ENCODE assay signal across 19 cellular contexts in the genomic region with DNA sequence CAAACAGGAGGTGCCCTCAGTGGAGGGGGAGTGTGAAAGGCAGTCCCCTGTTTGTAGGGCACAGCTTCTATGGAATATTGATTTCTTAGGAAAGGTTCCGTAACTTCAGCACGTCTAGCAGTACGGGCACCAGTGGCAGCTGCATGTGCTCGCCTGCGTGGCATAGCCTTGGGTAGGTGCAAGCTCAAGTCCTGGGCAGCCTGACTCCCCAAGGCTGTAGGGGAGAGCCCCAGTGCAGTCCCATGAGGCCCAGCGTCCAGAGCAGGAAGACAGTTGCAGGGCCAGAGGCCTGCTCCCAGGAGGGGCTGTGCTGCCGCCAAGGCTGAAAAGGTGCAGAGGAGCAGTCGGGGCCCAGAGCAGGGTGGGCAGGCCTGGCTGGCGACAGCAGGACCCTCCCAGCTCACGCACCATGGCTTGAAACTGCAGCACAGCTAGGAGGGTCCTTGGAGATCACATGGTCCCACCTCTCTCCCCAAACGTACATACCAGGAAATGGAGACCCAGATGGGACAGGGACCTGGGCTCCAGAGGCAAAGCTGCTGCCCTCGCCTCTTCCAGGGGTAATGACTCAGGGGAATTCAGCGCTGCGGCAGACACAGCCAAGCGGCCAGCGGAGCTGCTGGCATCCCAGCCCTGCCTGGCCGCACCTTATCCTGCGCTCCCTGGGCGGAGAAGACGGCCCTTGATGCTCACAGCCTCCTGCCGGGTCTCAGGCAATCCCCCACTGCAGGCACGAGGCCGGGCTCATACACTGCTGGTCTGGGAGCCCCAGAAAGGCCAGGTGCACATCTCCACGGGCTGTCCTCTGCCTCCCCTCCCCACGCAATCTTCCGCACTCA. TPM values are rescaled to one million over a fixed set of nuclear protein-coding genes. Genes with fewer than 3 reads are reported as not detected.
DNase-seq lines count a peak whose midpoint lies in the region; ATAC-seq, FAIRE-seq and TF ChIP-seq lines count a peak whose summit lies in the region.
"Had no signal": no experiment of that assay in that cellular context is flagged by ENCODE, and none has a peak within 500 bp of the region (broad histone marks: within the 10 kb centered on the region; RNA-seq: fewer than 3 reads in every experiment).

No MANE protein-coding gene starts in this region.

- peak; percentile 22 for DNase-seq in activated CD8-positive, alpha-beta memory T cell treated with anti-CD3 and anti-CD28 coated beads, Interleukin-2, amount 50 U/mL, for 48 hours
- no peak for DNase-seq in activated CD8-positive, alpha-beta memory T cell treated with anti-CD3 and anti-CD28 coated beads, Interleukin-2, amount 10 ng/mL, durations not matched to agents 7 days and 5 days
- DNase-seq in T-helper 17 cell (no peak), HepG2 (ENCODE audit: low spot score) (no peak), type B pancreatic cell (ENCODE audit: extremely low spot score, unreplicated experiment) (no peak), NCI-H2171 (lab: John Stamatoyannopoulos, UW) (no peak), colonic mucosa (no peak), hippocampal formation (lab: John Stamatoyannopoulos, UW) (no peak)
- DNase-seq: body of pancreas, C1 segment of cervical spinal cord, left ventricle myocardium inferior, mucosa of descending colon, NCI-H146, SJCRH30, T-helper 2 cell had no signal

- H3K9me3 Mint-ChIP-seq in activated CD8-positive, alpha-beta memory T cell treated with anti-CD3 and anti-CD28 coated beads, Interleukin-2, amount 10 ng/mL, durations not matched to agents 7 days and 5 days (ENCODE audit: low read depth), result no peaks in the 10 kb centered on the region
- no peaks in the 10 kb centered on the region for H3K9me3 Mint-ChIP-seq in type B pancreatic cell

- H3K27ac ChIP-seq in HepG2 (ENCODE audit: extremely low read length, insufficient read depth, low read length), result peak overlapping the region; percentile 46
- H3K27ac ChIP-seq in colonic mucosa, result no peak overlapping the region
- H3K27ac ChIP-seq: body of pancreas, left ventricle myocardium inferior, SJCRH30 had no signal

- FAIRE-seq in HepG2 (lab: Jason Lieb, UNC), result no peak
- FAIRE-seq: colon, D721Med, G401.6 had no signal

- H3K9ac ChIP-seq in HepG2 (ENCODE audit: insufficient read depth, low read depth, low read length) (no peak overlapping the region), colonic mucosa (ENCODE audit: low read depth in 2 of 2, low read length in 2 of 2) (no peak overlapping the region)

- H3K4me3 ChIP-seq in HepG2 (replicated peaks in 1 of 3; ENCODE audit: insufficient read depth in 1 of 3, low read depth in 2 of 3, low read length in 3 of 3), result peak overlapping the region in 1 of 3 experiments; percentile 87; a peak in 1 of 6 replicates
- no peak overlapping the region for H3K4me3 ChIP-seq in colonic mucosa
- H3K4me3 ChIP-seq: body of pancreas, mucosa of descending colon, SJCRH30 had no signal

- TF ChIP-seq CTCF in HepG2 (CRISPR knock-in tag; IDR thresholded peaks at IDR 0.05), result no peak
- TF ChIP-seq CTCF in type B pancreatic cell (conservative IDR thresholded peaks at IDR 0.05), result no peak
- TF ChIP-seq CTCF in colonic mucosa (IDR thresholded peaks at IDR 0.05), result no peak

- H2AFZ ChIP-seq in HepG2 (ENCODE audit: low read length), result no peak overlapping the region

- no peaks in the 10 kb centered on the region for H4K20me1 ChIP-seq in HepG2 (ENCODE audit: insufficient read depth, low read length)

- H3K27me3 Mint-ChIP-seq in activated CD8-positive, alpha-beta memory T cell treated with anti-CD3 and anti-CD28 coated beads, Interleukin-2, amount 10 ng/mL, durations not matched to agents 7 days and 5 days, result peaks cover 37% of the 10 kb centered on the region
- peaks cover 11% of the 10 kb centered on the region for H3K27me3 Mint-ChIP-seq in T-helper 17 cell
- H3K27me3 Mint-ChIP-seq in type B pancreatic cell, result peaks cover 35% of the 10 kb centered on the region

- CTCF ChIA-PET in activated CD8-positive, alpha-beta memory T cell treated with anti-CD3 and anti-CD28 coated beads, Interleukin-2, amount 10 ng/mL, durations not matched to agents 7 days and 5 days (lab: Charles Lee), result interaction anchor here (1.2 kb wide), 1 partner anchor 23 kb away, joined by 3 read pairs; no protein-coding TSS in a partner anchor
- CTCF ChIA-PET in HepG2 (lab: Yijun Ruan, JAX; ENCODE audit: low intra/inter-chr PET ratio, low total read pairs), result no interaction called here

- no peaks in the 10 kb centered on the region for H3K27me3 ChIP-seq in HepG2 (ENCODE audit: control insufficient read depth in 1 of 2, insufficient read depth in 2 of 2, low read length in 2 of 2)
- peaks cover 35% of the 10 kb centered on the region for H3K27me3 ChIP-seq in colonic mucosa
- H3K27me3 ChIP-seq: body of pancreas, SJCRH30 had no signal

- H3K4me2 ChIP-seq in HepG2 (ENCODE audit: low read depth, low read length), result peak overlapping the region; percentile 53

- peaks cover 67% of the 10 kb centered on the region for H3K4me1 ChIP-seq in HepG2 (ENCODE audit: insufficient read depth, low read length)
- no peaks in the 10 kb centered on the region for H3K4me1 ChIP-seq in colonic mucosa
- H3K4me1 ChIP-seq: SJCRH30 had no signal

- peaks cover 7% of the 10 kb centered on the region for H3K4me1 Mint-ChIP-seq in activated CD8-positive, alpha-beta memory T cell treated with anti-CD3 and anti-CD28 coated beads, Interleukin-2, amount 10 ng/mL, durations not matched to agents 7 days and 5 days
- peaks cover 12% of the 10 kb centered on the region for H3K4me1 Mint-ChIP-seq in T-helper 17 cell
- no peaks in the 10 kb centered on the region for H3K4me1 Mint-ChIP-seq in type B pancreatic cell (ENCODE audit: unreplicated experiment)

- no CpG with 5 or more reads among the region's 26 CpGs for WGBS in HepG2 (ENCODE audit: low lambda C conversion rate)

- POLR2A ChIA-PET in HepG2 (lab: Yijun Ruan, JAX), result interaction anchor here (2.0 to 15.1 kb wide), 2 partner anchors 10 to 14 kb away, joined by 10 to 596 read pairs; no protein-coding TSS in a partner anchor

- no peak overlapping the region for H3K4me3 Mint-ChIP-seq in activated CD8-positive, alpha-beta memory T cell treated with anti-CD3 and anti-CD28 coated beads, Interleukin-2, amount 10 ng/mL, durations not matched to agents 7 days and 5 days
- H3K4me3 Mint-ChIP-seq in T-helper 17 cell, result peak overlapping the region; percentile 7
- peak overlapping the region; percentile 51 for H3K4me3 Mint-ChIP-seq in type B pancreatic cell

- BruUV-seq in HepG2 (replicated peaks; lab: Mats Ljungman, UMichigan), result no TSS peak

- H3K79me2 ChIP-seq in HepG2 (ENCODE audit: insufficient read depth, low read length), result peaks cover 29% of the 10 kb centered on the region

- no peak for TF ChIP-seq POLR2A in HepG2 (IDR thresholded peaks at IDR 0.05; ENCODE audit: insufficient read depth in 1 of 2, low read depth in 2 of 2, low read length in 2 of 2)

- no peaks in the 10 kb centered on the region for H3K36me3 Mint-ChIP-seq in activated CD8-positive, alpha-beta memory T cell treated with anti-CD3 and anti-CD28 coated beads, Interleukin-2, amount 10 ng/mL, durations not matched to agents 7 days and 5 days
- H3K36me3 Mint-ChIP-seq in T-helper 17 cell (ENCODE audit: low read depth), result no peaks in the 10 kb centered on the region
- H3K36me3 Mint-ChIP-seq in type B pancreatic cell, result no peaks in the 10 kb centered on the region

- intact Hi-C loops in HepG2 (cut with micrococcal nuclease; ENCODE audit: unreplicated experiment), result no loop called here
- intact Hi-C loops in colonic mucosa (cut with DNase I), result no loop called here

- H3K36me3 ChIP-seq in HepG2 (replicated peaks in 1 of 2; ENCODE audit: control insufficient read depth in 1 of 2, insufficient read depth in 2 of 2, low read length in 2 of 2) (no peaks in the 10 kb centered on the region), colonic mucosa (no peaks in the 10 kb centered on the region)
- H3K36me3 ChIP-seq: left ventricle myocardium inferior, SJCRH30 had no signal

- ATAC-seq in activated CD8-positive, alpha-beta memory T cell treated with anti-CD3 and anti-CD28 coated beads, Interleukin-2, amount 10 ng/mL, durations not matched to agents 7 days and 5 days, result no peak
- ATAC-seq in T-helper 17 cell, result no peak
- no peak for ATAC-seq in HepG2
- ATAC-seq: body of pancreas, mucosa of descending colon had no signal

- TF ChIP-seq EP300 in HepG2 (IDR thresholded peaks at IDR 0.05; ENCODE audit: low read depth in 2 of 2, low read length in 2 of 2) (no peak), HepG2 (CRISPR knock-in tag; IDR thresholded peaks at IDR 0.05; ENCODE audit: borderline replicate concordance) (no peak)

- no peak overlapping the region for H3K27ac Mint-ChIP-seq in activated CD8-positive, alpha-beta memory T cell treated with anti-CD3 and anti-CD28 coated beads, Interleukin-2, amount 10 ng/mL, durations not matched to agents 7 days and 5 days
- no peak overlapping the region for H3K27ac Mint-ChIP-seq in T-helper 17 cell
- no peak overlapping the region for H3K27ac Mint-ChIP-seq in type B pancreatic cell

- in situ Hi-C loops in HepG2 (cut with HindIII; ENCODE audit: extremely low pct_ligation_motif_present, low pct_unique_long_range_greater_than_20kb), result no loop called here

- TF ChIP-seq RAD21 in HepG2 (CRISPR knock-in tag; IDR thresholded peaks at IDR 0.05), result no peak

- H3K9me3 ChIP-seq in T-helper 17 cell (ENCODE audit: control insufficient read depth, low read length, poor library complexity, severe bottlenecking) (no peaks in the 10 kb centered on the region), HepG2 (ENCODE audit: low read length) (no peaks in the 10 kb centered on the region), colonic mucosa (no peaks in the 10 kb centered on the region)
- H3K9me3 ChIP-seq: body of pancreas, left ventricle myocardium inferior, mucosa of descending colon, SJCRH30 had no signal

RNA-seq across cellular contexts. Expression of gene DUSP9, which starts 6.0 kb away (rescaled TPM):
- under 1 TPM in 1 of 2 experiments, not detected in 1; 0.09 TPM for total RNA-seq in activated CD8-positive, alpha-beta memory T cell treated with anti-CD3 and anti-CD28 coated beads, Interleukin-2, amount 10 ng/mL, durations not matched to agents 7 days and 5 days
- total RNA-seq in T-helper 17 cell, result not detected
- total RNA-seq in HepG2 (2016; rRNA removed; fragmentation: Illumina TruSeq; extraction: Trizol), result 357 and 435 TPM in 2 replicates
- total RNA-seq in HepG2 (2016; cell fraction: cytosol; rRNA removed; fragmentation: Illumina TruSeq; extraction: Trizol; ENCODE audit: low read depth), result 183 and 202 TPM in 2 replicates
- total RNA-seq in HepG2 (2016; cell fraction: insoluble cytoplasmic fraction; rRNA removed; fragmentation: Illumina TruSeq; extraction: Trizol), result 332 and 447 TPM in 2 replicates
- total RNA-seq in HepG2 (2016; cell fraction: membrane; rRNA removed; fragmentation: Illumina TruSeq; extraction: Trizol), result 386 and 448 TPM in 2 replicates
- 159 and 193 TPM in 2 replicates for total RNA-seq in HepG2 (2016; cell fraction: nucleus; rRNA removed; fragmentation: Illumina TruSeq; extraction: Trizol)
- polyA plus RNA-seq in HepG2 (2011; rRNA removed), result 235 and 335 TPM in 2 replicates
- 239 and 294 TPM in 2 replicates for polyA plus RNA-seq in HepG2 (2011; cell fraction: cytosol; rRNA removed)
- 263 and 279 TPM in 2 replicates for polyA plus RNA-seq in HepG2 (2011; cell fraction: nucleus; rRNA removed)
- 173 and 253 TPM in 2 replicates for polyA plus RNA-seq in HepG2 (2012)
- 162 and 174 TPM in 2 replicates for polyA plus RNA-seq in HepG2 (2016; cell fraction: cytosol; fragmentation: Illumina TruSeq; extraction: Trizol; ENCODE audit: low read depth)
- 322 and 341 TPM in 2 replicates for polyA plus RNA-seq in HepG2 (2016; cell fraction: insoluble cytoplasmic fraction; fragmentation: Illumina TruSeq; extraction: Trizol; ENCODE audit: low read depth)
- 301 and 303 TPM in 2 replicates for polyA plus RNA-seq in HepG2 (2016; cell fraction: membrane; fragmentation: Illumina TruSeq; extraction: Trizol; ENCODE audit: low read depth)
- 275 and 284 TPM in 2 replicates for polyA plus RNA-seq in HepG2 (2016; cell fraction: nucleus; fragmentation: Illumina TruSeq; extraction: Trizol; ENCODE audit: insufficient read depth, low read depth)
- polyA minus RNA-seq in HepG2 (2011; rRNA and poly(A)+ RNA removed; ENCODE audit: low replicate concordance), result 22.4 and 433 TPM in 2 replicates
- polyA minus RNA-seq in HepG2 (2011; cell fraction: cytosol; rRNA and poly(A)+ RNA removed), result 192 and 199 TPM in 2 replicates
- polyA minus RNA-seq in HepG2 (2011; cell fraction: nucleus; rRNA and poly(A)+ RNA removed), result 54.5 and 60.7 TPM in 2 replicates
- total RNA-seq in type B pancreatic cell (ENCODE audit: low replicate concordance), result 5.8 and 9.5 TPM in 2 replicates
- under 1 TPM in 1 of 2 donors, not detected in 1; 0.49 TPM for total RNA-seq in colonic mucosa
- total RNA-seq: body of pancreas, left ventricle myocardium inferior, MCF 10A, mucosa of descending colon had no signal

RNA-seq across cellular contexts. Expression of gene PNCK, which starts 32.7 kb away (rescaled TPM):
- not detected for total RNA-seq in activated CD8-positive, alpha-beta memory T cell treated with anti-CD3 and anti-CD28 coated beads, Interleukin-2, amount 10 ng/mL, durations not matched to agents 7 days and 5 days
- under 1 TPM in 1 of 2 donors, not detected in 1; 0.72 TPM for total RNA-seq in T-helper 17 cell
- total RNA-seq in HepG2 (2016; rRNA removed; fragmentation: Illumina TruSeq; extraction: Trizol), result not detected in 2 replicates
- not detected in 2 replicates for total RNA-seq in HepG2 (2016; cell fraction: cytosol; rRNA removed; fragmentation: Illumina TruSeq; extraction: Trizol; ENCODE audit: low read depth)
- not detected in 2 replicates for total RNA-seq in HepG2 (2016; cell fraction: insoluble cytoplasmic fraction; rRNA removed; fragmentation: Illumina TruSeq; extraction: Trizol)
- not detected in 2 replicates for total RNA-seq in HepG2 (2016; cell fraction: membrane; rRNA removed; fragmentation: Illumina TruSeq; extraction: Trizol)
- total RNA-seq in HepG2 (2016; cell fraction: nucleus; rRNA removed; fragmentation: Illumina TruSeq; extraction: Trizol), result not detected in 2 replicates
- 33.1 and 55.3 TPM in 2 replicates for polyA plus RNA-seq in HepG2 (2011; rRNA removed)
- 25.3 and 25.4 TPM in 2 replicates for polyA plus RNA-seq in HepG2 (2011; cell fraction: cytosol; rRNA removed)
- 294 and 322 TPM in 2 replicates for polyA plus RNA-seq in HepG2 (2011; cell fraction: nucleus; rRNA removed)
- polyA plus RNA-seq in HepG2 (2012), result 32.4 and 45.3 TPM in 2 replicates
- polyA plus RNA-seq in HepG2 (2016; cell fraction: cytosol; fragmentation: Illumina TruSeq; extraction: Trizol; ENCODE audit: low read depth), result 0.12 TPM in 1 of 2 replicates, not detected in the other
- polyA plus RNA-seq in HepG2 (2016; cell fraction: insoluble cytoplasmic fraction; fragmentation: Illumina TruSeq; extraction: Trizol; ENCODE audit: low read depth), result not detected in 2 replicates
- polyA plus RNA-seq in HepG2 (2016; cell fraction: membrane; fragmentation: Illumina TruSeq; extraction: Trizol; ENCODE audit: low read depth), result not detected in 2 replicates
- polyA plus RNA-seq in HepG2 (2016; cell fraction: nucleus; fragmentation: Illumina TruSeq; extraction: Trizol; ENCODE audit: insufficient read depth, low read depth), result 1.2 TPM in 1 of 2 replicates, not detected in the other
- 0.91 and 21.5 TPM in 2 replicates for polyA minus RNA-seq in HepG2 (2011; rRNA and poly(A)+ RNA removed; ENCODE audit: low replicate concordance)
- 8.9 and 13.2 TPM in 2 replicates for polyA minus RNA-seq in HepG2 (2011; cell fraction: cytosol; rRNA and poly(A)+ RNA removed)
- polyA minus RNA-seq in HepG2 (2011; cell fraction: nucleus; rRNA and poly(A)+ RNA removed), result 42.2 and 53.6 TPM in 2 replicates
- 2.2 and 3.7 TPM in 2 replicates for total RNA-seq in type B pancreatic cell (ENCODE audit: low replicate concordance)
- 10 to 100 TPM in 1 of 2 donors, 1 to 10 TPM in 1; 1.9 to 11.1 TPM for total RNA-seq in colonic mucosa
- total RNA-seq: body of pancreas, MCF 10A, SJCRH30 had no signal

RNA-seq across cellular contexts. Expression of gene CCNQ, which starts 42.0 kb away (rescaled TPM):
- total RNA-seq in activated CD8-positive, alpha-beta memory T cell treated with anti-CD3 and anti-CD28 coated beads, Interleukin-2, amount 10 ng/mL, durations not matched to agents 7 days and 5 days, result 10 to 100 TPM; 17.5 to 24.7 TPM
- total RNA-seq in T-helper 17 cell, result 10 to 100 TPM; 14.6 to 19.2 TPM
- total RNA-seq in HepG2 (2016; rRNA removed; fragmentation: Illumina TruSeq; extraction: Trizol), result 23.7 and 25.5 TPM in 2 replicates
- 68.7 and 75.5 TPM in 2 replicates for total RNA-seq in HepG2 (2016; cell fraction: cytosol; rRNA removed; fragmentation: Illumina TruSeq; extraction: Trizol; ENCODE audit: low read depth)
- total RNA-seq in HepG2 (2016; cell fraction: insoluble cytoplasmic fraction; rRNA removed; fragmentation: Illumina TruSeq; extraction: Trizol), result 21.1 and 24.5 TPM in 2 replicates
- 70.2 and 79.6 TPM in 2 replicates for total RNA-seq in HepG2 (2016; cell fraction: membrane; rRNA removed; fragmentation: Illumina TruSeq; extraction: Trizol)
- total RNA-seq in HepG2 (2016; cell fraction: nucleus; rRNA removed; fragmentation: Illumina TruSeq; extraction: Trizol), result 9.8 and 13.2 TPM in 2 replicates
- polyA plus RNA-seq in HepG2 (2011; rRNA removed), result 15.0 and 22.0 TPM in 2 replicates
- 21.9 and 25.7 TPM in 2 replicates for polyA plus RNA-seq in HepG2 (2011; cell fraction: cytosol; rRNA removed)
- 11.2 and 14.5 TPM in 2 replicates for polyA plus RNA-seq in HepG2 (2011; cell fraction: nucleus; rRNA removed)
- 8.9 and 11.1 TPM in 2 replicates for polyA plus RNA-seq in HepG2 (2012)
- 68.9 and 82.0 TPM in 2 replicates for polyA plus RNA-seq in HepG2 (2016; cell fraction: cytosol; fragmentation: Illumina TruSeq; extraction: Trizol; ENCODE audit: low read depth)
- 20.1 and 20.6 TPM in 2 replicates for polyA plus RNA-seq in HepG2 (2016; cell fraction: insoluble cytoplasmic fraction; fragmentation: Illumina TruSeq; extraction: Trizol; ENCODE audit: low read depth)
- 55.1 and 67.3 TPM in 2 replicates for polyA plus RNA-seq in HepG2 (2016; cell fraction: membrane; fragmentation: Illumina TruSeq; extraction: Trizol; ENCODE audit: low read depth)
- polyA plus RNA-seq in HepG2 (2016; cell fraction: nucleus; fragmentation: Illumina TruSeq; extraction: Trizol; ENCODE audit: insufficient read depth, low read depth), result 15.0 and 20.6 TPM in 2 replicates
- 19.4 and 43.5 TPM in 2 replicates for polyA minus RNA-seq in HepG2 (2011; rRNA and poly(A)+ RNA removed; ENCODE audit: low replicate concordance)
- polyA minus RNA-seq in HepG2 (2011; cell fraction: cytosol; rRNA and poly(A)+ RNA removed), result 6.7 and 9.8 TPM in 2 replicates
- polyA minus RNA-seq in HepG2 (2011; cell fraction: nucleus; rRNA and poly(A)+ RNA removed), result 5.4 and 6.1 TPM in 2 replicates
- 19.0 and 19.9 TPM in 2 replicates for total RNA-seq in type B pancreatic cell (ENCODE audit: low replicate concordance)
- total RNA-seq in colonic mucosa, result 10 to 100 TPM; 16.3 to 24.0 TPM

RNA-seq across cellular contexts. Expression of gene SLC6A8, which starts 46.8 kb away (rescaled TPM):
- 1 to 10 TPM in 1 of 2 experiments, under 1 TPM in 1; 0.93 to 1.1 TPM for total RNA-seq in activated CD8-positive, alpha-beta memory T cell treated with anti-CD3 and anti-CD28 coated beads, Interleukin-2, amount 10 ng/mL, durations not matched to agents 7 days and 5 days
- total RNA-seq in T-helper 17 cell, result 1 to 10 TPM; 3.4 to 4.4 TPM
- total RNA-seq in HepG2 (2016; rRNA removed; fragmentation: Illumina TruSeq; extraction: Trizol), result 9.0 and 13.9 TPM in 2 replicates
- total RNA-seq in HepG2 (2016; cell fraction: cytosol; rRNA removed; fragmentation: Illumina TruSeq; extraction: Trizol; ENCODE audit: low read depth), result 5.6 and 6.3 TPM in 2 replicates
- 8.6 and 16.2 TPM in 2 replicates for total RNA-seq in HepG2 (2016; cell fraction: insoluble cytoplasmic fraction; rRNA removed; fragmentation: Illumina TruSeq; extraction: Trizol)
- 22.0 and 22.3 TPM in 2 replicates for total RNA-seq in HepG2 (2016; cell fraction: membrane; rRNA removed; fragmentation: Illumina TruSeq; extraction: Trizol)
- total RNA-seq in HepG2 (2016; cell fraction: nucleus; rRNA removed; fragmentation: Illumina TruSeq; extraction: Trizol), result 11.0 and 18.5 TPM in 2 replicates
- polyA plus RNA-seq in HepG2 (2011; rRNA removed), result 176 and 264 TPM in 2 replicates
- polyA plus RNA-seq in HepG2 (2011; cell fraction: cytosol; rRNA removed), result 196 and 214 TPM in 2 replicates
- polyA plus RNA-seq in HepG2 (2011; cell fraction: nucleus; rRNA removed), result 723 and 745 TPM in 2 replicates
- polyA plus RNA-seq in HepG2 (2012), result 356 and 405 TPM in 2 replicates
- 10.4 and 12.7 TPM in 2 replicates for polyA plus RNA-seq in HepG2 (2016; cell fraction: cytosol; fragmentation: Illumina TruSeq; extraction: Trizol; ENCODE audit: low read depth)
- 19.8 and 27.0 TPM in 2 replicates for polyA plus RNA-seq in HepG2 (2016; cell fraction: insoluble cytoplasmic fraction; fragmentation: Illumina TruSeq; extraction: Trizol; ENCODE audit: low read depth)
- 35.0 and 35.9 TPM in 2 replicates for polyA plus RNA-seq in HepG2 (2016; cell fraction: membrane; fragmentation: Illumina TruSeq; extraction: Trizol; ENCODE audit: low read depth)
- 58.3 and 60.5 TPM in 2 replicates for polyA plus RNA-seq in HepG2 (2016; cell fraction: nucleus; fragmentation: Illumina TruSeq; extraction: Trizol; ENCODE audit: insufficient read depth, low read depth)
- polyA minus RNA-seq in HepG2 (2011; rRNA and poly(A)+ RNA removed; ENCODE audit: low replicate concordance), result 85.4 and 544 TPM in 2 replicates
- polyA minus RNA-seq in HepG2 (2011; cell fraction: cytosol; rRNA and poly(A)+ RNA removed), result 145 and 181 TPM in 2 replicates
- polyA minus RNA-seq in HepG2 (2011; cell fraction: nucleus; rRNA and poly(A)+ RNA removed), result 106 and 150 TPM in 2 replicates
- 19.9 and 56.8 TPM in 2 replicates for total RNA-seq in type B pancreatic cell (ENCODE audit: low replicate concordance)
- total RNA-seq in colonic mucosa, result 100 to 1,000 TPM; 197 to 435 TPM

Comparison
In these comparisons a context has a peak if more than half of its experiments do, and no peak if none do; other contexts are left out.
1. RNA of gene DUSP9, which starts 6.0 kb away (total RNA-seq): 159 to 448 TPM in HepG2; 5.8 to 9.5 TPM in type B pancreatic cell, 0.49 TPM in colonic mucosa, 0.09 TPM in activated CD8-positive, alpha-beta memory T cell treated with anti-CD3 and anti-CD28 coated beads, Interleukin-2, amount 10 ng/mL, durations not matched to agents 7 days and 5 days and not detected in T-helper 17 cell; every median in the first group is over 10 times any median in the second.